ENCODE assay signal across 22 cellular contexts in the genomic region with DNA sequence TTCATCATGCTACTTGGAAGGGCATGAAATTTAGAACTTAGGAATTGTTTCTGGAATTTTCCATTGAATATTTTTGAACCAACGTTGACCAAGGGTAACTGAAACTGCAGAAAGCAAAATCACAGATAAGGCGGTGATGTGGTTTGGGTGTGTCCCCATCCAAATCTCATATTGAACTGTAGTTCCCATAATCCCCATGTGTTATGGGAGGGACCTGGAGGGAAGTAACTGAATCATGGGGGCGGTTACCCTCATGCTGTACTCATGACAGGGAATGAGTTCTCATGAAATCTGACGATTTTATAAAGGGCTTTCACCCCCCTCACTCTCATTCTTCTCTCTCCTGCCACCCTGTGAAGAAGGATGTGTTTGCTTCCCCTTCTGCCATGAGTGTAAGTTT.
"Had no signal": no experiment of that assay in that cellular context is flagged by ENCODE, and none has a peak within 500 bp of the region (broad histone marks: within the 10 kb centered on the region; RNA-seq: fewer than 3 reads in every experiment).

No MANE protein-coding gene starts in this region.

- DNase-seq: KBM-7; NCI-H1092; NCI-H1105 treated with DMSO at 0.1 percent for 48 hours; NCI-H1417 treated with DMSO at 0.1 percent for 48 hours; NCI-H146; NCI-H1694 treated with DMSO at 0.1 percent for 48 hours; NCI-H1930; NCI-H2081; NCI-H2107; NCI-H2227 treated with DMSO at 0.1 percent for 48 hours; NCI-H446; NCI-H510A; NCI-H524 treated with DMSO at 0.1 percent for 48 hours; NCI-H69; NCI-H774; NK-92 treated with Interleukin-12 subunit alpha and Interleukin-12 subunit beta, amount 100 ng/mL, for 24 hours; PC-3; SHP77 treated with DMSO at 0.1 percent for 48 hours; SJCRH30 had no signal

- ATAC-seq: Panc1, PC-3, Right ventricle myocardium inferior, SK-N-SH treated with all-trans-retinoic acid at 6 μM for 48 hours had no signal

- H3K4me3 ChIP-seq: SJCRH30 had no signal
